24 cellular contexts compared by ENCODE assay signal in genomic region chr2:156189584-156189983, GRCh38.
"Had no signal": no experiment of that assay in that cellular context is flagged by ENCODE, and none has a peak within 500 bp of the region (broad histone marks: within the 10 kb centered on the region; RNA-seq: fewer than 3 reads in every experiment).

No MANE protein-coding gene starts in this region.

- H3K36me3 ChIP-seq: suprapubic skin had no signal

- DNase-seq: activated CD4-positive, alpha-beta memory T cell treated with anti-CD3 and anti-CD28 coated beads for 36 hours; activated CD4-positive, alpha-beta T cell treated with anti-CD3 and anti-CD28 coated beads for 36 hours; activated CD8-positive, alpha-beta memory T cell treated with anti-CD3 and anti-CD28 coated beads, Interleukin-2, amount 10 ng/mL, durations not matched to agents 7 days and 5 days; activated naive CD4-positive, alpha-beta T cell treated with anti-CD3 and anti-CD28 coated beads for 36 hours; activated naive CD8-positive, alpha-beta T cell treated with anti-CD3 and anti-CD28 coated beads, Interleukin-2, amount 50 U/mL, for 24 hours; activated T-cell treated with anti-CD3 and anti-CD28 coated beads, Interleukin-2, amount 50 U/mL, for 1 hour; aorta; cerebellar nuclear complex; effector memory CD4-positive, alpha-beta T cell; head of caudate nucleus; midbrain; nucleus accumbens; posterior cingulate gyrus; stimulated activated CD4-positive, alpha-beta T cell treated with anti-CD3 and anti-CD28 coated beads, Interleukin-4, amount 100 ng/mL, for 4 hours; stimulated activated CD8-positive, alpha-beta memory T cell treated with anti-CD3 and anti-CD28 coated beads, Interleukin-4, amount 100 ng/mL, for 48 hours; stimulated activated naive CD4-positive, alpha-beta T cell treated with Interleukin-2 at 50 U/mL for 16 hours had no signal

- H3K9me3 ChIP-seq: suprapubic skin had no signal

- H3K4me3 Mint-ChIP-seq: activated CD4-positive, alpha-beta memory T cell treated with anti-CD3 and anti-CD28 coated beads for 36 hours; activated CD4-positive, alpha-beta T cell treated with anti-CD3 and anti-CD28 coated beads for 36 hours; activated CD8-positive, alpha-beta memory T cell treated with anti-CD3 and anti-CD28 coated beads, Interleukin-2, amount 10 ng/mL, durations not matched to agents 7 days and 5 days; activated naive CD4-positive, alpha-beta T cell treated with anti-CD3 and anti-CD28 coated beads for 36 hours; activated naive CD8-positive, alpha-beta T cell treated with anti-CD3 and anti-CD28 coated beads, Interleukin-2, amount 50 U/mL, for 24 hours; dendritic cell treated with granulocyte-macrophage colony-stimulating factor and Interleukin-4, amounts not matched to agents 40 ng/mL and 50 ng/mL, for 4 days; nephron had no signal

- H3K9me3 Mint-ChIP-seq: activated CD4-positive, alpha-beta memory T cell treated with anti-CD3 and anti-CD28 coated beads for 36 hours; activated naive CD4-positive, alpha-beta T cell treated with anti-CD3 and anti-CD28 coated beads for 36 hours; activated naive CD8-positive, alpha-beta T cell treated with anti-CD3 and anti-CD28 coated beads, Interleukin-2, amount 50 U/mL, for 24 hours; activated T-helper 2 cell treated with anti-CD3 and anti-CD28 coated beads, Interferon-gamma antibody, Interleukin-2, Interleukin-4, amounts not matched to agents 10 μg/mL and 5 μg/mL and 100 μg/mL, durations not matched to agents 14 hours and 24 hours and 36 hours; dendritic cell treated with granulocyte-macrophage colony-stimulating factor and Interleukin-4, amounts not matched to agents 40 ng/mL and 50 ng/mL, for 4 days; nephron had no signal

- ATAC-seq: activated CD4-positive, alpha-beta T cell treated with anti-CD3 and anti-CD28 coated beads for 36 hours; activated CD8-positive, alpha-beta memory T cell treated with anti-CD3 and anti-CD28 coated beads, Interleukin-2, amount 10 ng/mL, durations not matched to agents 7 days and 5 days; activated naive CD8-positive, alpha-beta T cell treated with anti-CD3 and anti-CD28 coated beads, Interleukin-2, amount 50 U/mL, for 24 hours had no signal

- H3K27ac ChIP-seq: skin epidermis, suprapubic skin, VCaP had no signal

- FAIRE-seq: frontal cortex had no signal

- H3K4me1 Mint-ChIP-seq: activated CD8-positive, alpha-beta memory T cell treated with anti-CD3 and anti-CD28 coated beads, Interleukin-2, amount 10 ng/mL, durations not matched to agents 7 days and 5 days; nephron had no signal

- H3K27me3 ChIP-seq: suprapubic skin had no signal

- H3K36me3 Mint-ChIP-seq: activated CD4-positive, alpha-beta memory T cell treated with anti-CD3 and anti-CD28 coated beads for 36 hours; activated CD8-positive, alpha-beta memory T cell treated with anti-CD3 and anti-CD28 coated beads, Interleukin-2, amount 10 ng/mL, durations not matched to agents 7 days and 5 days had no signal

- H3K4me3 ChIP-seq: lung, skin epidermis, suprapubic skin had no signal

- H3K27ac Mint-ChIP-seq: activated CD4-positive, alpha-beta memory T cell treated with anti-CD3 and anti-CD28 coated beads for 36 hours; activated CD4-positive, alpha-beta T cell treated with anti-CD3 and anti-CD28 coated beads for 36 hours; activated CD8-positive, alpha-beta memory T cell treated with anti-CD3 and anti-CD28 coated beads, Interleukin-2, amount 10 ng/mL, durations not matched to agents 7 days and 5 days; activated naive CD4-positive, alpha-beta T cell treated with anti-CD3 and anti-CD28 coated beads for 36 hours; activated naive CD8-positive, alpha-beta T cell treated with anti-CD3 and anti-CD28 coated beads, Interleukin-2, amount 50 U/mL, for 24 hours; activated T-helper 2 cell treated with anti-CD3 and anti-CD28 coated beads, Interferon-gamma antibody, Interleukin-2, Interleukin-4, amounts not matched to agents 10 μg/mL and 5 μg/mL and 100 μg/mL, durations not matched to agents 14 hours and 24 hours and 36 hours; dendritic cell treated with granulocyte-macrophage colony-stimulating factor and Interleukin-4, amounts not matched to agents 40 ng/mL and 50 ng/mL, for 4 days; nephron had no signal

- H3K4me1 ChIP-seq: suprapubic skin had no signal

- H3K27me3 Mint-ChIP-seq: dendritic cell treated with granulocyte-macrophage colony-stimulating factor and Interleukin-4, amounts not matched to agents 40 ng/mL and 50 ng/mL, for 4 days had no signal
